In genomic region chr11:96329419-96329818, GRCh38 we compare ENCODE assay signal across 1 cellular context.
A peak's percentile ranks its signal among the peaks of the same experiment; 100 is the strongest.
TF ChIP-seq lines count a peak whose summit lies in the region.

No MANE protein-coding gene starts in this region.

TF ChIP-seq in K562, 482 proteins besides CTCF, POLR2A, EP300 and RAD21 (continued from another document):
- TF ChIP-seq MAZ (CRISPR knock-in tag; conservative IDR thresholded peaks at IDR 0.05 in 1 of 2, IDR thresholded peaks at IDR 0.05 in 1 of 2): peak in 1 of 2 experiments; percentile 43; a peak in 1 of 4 replicates
- TF ChIP-seq THRA (IDR thresholded peaks at IDR 0.05): no peak
- TF ChIP-seq BRD9 (IDR thresholded peaks at IDR 0.05; ENCODE audit: low read depth, partially characterized antibody): peak; percentile 54
- TF ChIP-seq TCF15 (CRISPR knock-in tag; IDR thresholded peaks at IDR 0.05): no peak
- TF ChIP-seq MBD1 (CRISPR knock-in tag; IDR thresholded peaks at IDR 0.05): no peak
- TF ChIP-seq SRF (CRISPR knock-in tag; IDR thresholded peaks at IDR 0.05): peak in 1 of 2 experiments; percentile 80; a peak in 1 of 4 replicates
- peak; percentile 49; the same call in 1 of the 2 replicates for TF ChIP-seq TEAD4 (IDR thresholded peaks at IDR 0.05; ENCODE audit: low read length)
- no peak for TF ChIP-seq TEAD4 (CRISPR knock-in tag; IDR thresholded peaks at IDR 0.05; ENCODE audit: borderline replicate concordance)
- TF ChIP-seq ARID3A (IDR thresholded peaks at IDR 0.05; ENCODE audit: borderline replicate concordance, low read depth, low read length): 0 out of 2 replicates have a peak, but pooled peaks have one; percentile 12
- peak in 1 of 2 experiments; percentile 69; a peak in 1 of 4 replicates for TF ChIP-seq FOXA3 (CRISPR knock-in tag; conservative IDR thresholded peaks at IDR 0.05 in 1 of 2, IDR thresholded peaks at IDR 0.05 in 1 of 2)
- TF ChIP-seq EHMT2 (IDR thresholded peaks at IDR 0.05): 0 out of 2 replicates have a peak, but pooled peaks have one; percentile 17
- TF ChIP-seq JUND (IDR thresholded peaks at IDR 0.05; ENCODE audit: borderline replicate concordance, low read depth, low read length): 0 out of 2 replicates have a peak, but pooled peaks have one; percentile 11
- TF ChIP-seq JUND (tag; IDR thresholded peaks at IDR 0.05; ENCODE audit: borderline replicate concordance, low read depth, low read length): no peak; the same call in 2 of the 3 replicates
- no peak for TF ChIP-seq CTCFL (IDR thresholded peaks at IDR 0.05; ENCODE audit: borderline replicate concordance, insufficient read depth, low read depth, low read length, poor library complexity, severe bottlenecking)
- TF ChIP-seq LEF1 (IDR thresholded peaks at IDR 0.05): no peak
- TF ChIP-seq ZNF592 (IDR thresholded peaks at IDR 0.05): peak; percentile 19; the same call in 1 of the 2 replicates
- peak; percentile 94 for TF ChIP-seq HMBOX1 (IDR thresholded peaks at IDR 0.05)
- 0 out of 2 replicates have a peak, but pooled peaks have one; percentile 33 for TF ChIP-seq SMARCA4 (IDR thresholded peaks at IDR 0.05)
- 0 out of 2 replicates have a peak, but pooled peaks have one; percentile 27 for TF ChIP-seq SMARCE1 (IDR thresholded peaks at IDR 0.05)
- TF ChIP-seq GTF2B (IDR thresholded peaks at IDR 0.05; ENCODE audit: extremely low read depth, insufficient read length): no peak
